In genomic region chrX:135273162-135273561, GRCh38 we compare ENCODE assay signal across 36 cellular contexts. TPM values are rescaled to one million over a fixed set of nuclear protein-coding genes. Genes with fewer than 3 reads are reported as not detected.
"Had no signal": no experiment of that assay in that cellular context is flagged by ENCODE, and none has a peak within 500 bp of the region (broad histone marks: within the 10 kb centered on the region; RNA-seq: fewer than 3 reads in every experiment).

No MANE protein-coding gene starts in this region.

- H3K36me3 Mint-ChIP-seq: memory B cell; naive thymus-derived CD4-positive, alpha-beta T cell; stimulated activated effector memory CD8-positive, alpha-beta T cell treated with anti-CD3 and anti-CD28 coated beads, Interleukin-12 subunit alpha, Interleukin-12 subunit beta, amount 100 ng/mL, for 72 hours; type B pancreatic cell had no signal

- H3K27me3 ChIP-seq: colonic mucosa, esophagus muscularis mucosa, foreskin keratinocyte, heart right ventricle, sigmoid colon, testis, tibial artery had no signal

- DNase-seq: colonic mucosa; dermis blood vessel endothelial cell; effector memory CD4-positive, alpha-beta T cell; foreskin keratinocyte; glutamatergic neuron; heart right ventricle; hippocampal formation; midbrain; naive thymus-derived CD4-positive, alpha-beta T cell; nucleus accumbens; right cardiac atrium; sigmoid colon; stimulated activated CD4-positive, alpha-beta T cell treated with anti-CD3 and anti-CD28 coated beads, Interleukin-2, amount 100 ng/mL, for 24 hours; stimulated activated CD4-positive, alpha-beta T cell treated with anti-CD3 and anti-CD28 coated beads, Interleukin-4, amount 100 ng/mL, for 24 hours; stimulated activated naive CD8-positive, alpha-beta T cell treated with anti-CD3 and anti-CD28 coated beads, Interleukin-15, Interleukin-2, amounts not matched to agents 100 U/mL and 50 U/mL, for 24 hours; substantia nigra; testis; tibial artery had no signal

- ATAC-seq: foreskin keratinocyte; heart right ventricle; left lobe of liver; naive thymus-derived CD4-positive, alpha-beta T cell; right cardiac atrium; stimulated activated effector memory CD8-positive, alpha-beta T cell treated with anti-CD3 and anti-CD28 coated beads, Interleukin-12 subunit alpha, Interleukin-12 subunit beta, amount 100 ng/mL, for 72 hours; stimulated activated naive CD8-positive, alpha-beta T cell treated with anti-CD3 and anti-CD28 coated beads, Interleukin-15, Interleukin-2, amounts not matched to agents 100 U/mL and 50 U/mL, for 24 hours had no signal

- H3K4me1 ChIP-seq: colonic mucosa, esophagus muscularis mucosa, foreskin keratinocyte, heart right ventricle, prostate gland, sigmoid colon, testis, tibial artery had no signal

- H3K9me3 ChIP-seq: colonic mucosa, prostate gland, testis had no signal

- H3K27ac Mint-ChIP-seq: memory B cell; naive thymus-derived CD4-positive, alpha-beta T cell; nephron; stimulated activated effector memory CD8-positive, alpha-beta T cell treated with anti-CD3 and anti-CD28 coated beads, Interleukin-12 subunit alpha, Interleukin-12 subunit beta, amount 100 ng/mL, for 72 hours; type B pancreatic cell had no signal

- H3K4me1 Mint-ChIP-seq: memory B cell; nephron; stimulated activated effector memory CD8-positive, alpha-beta T cell treated with anti-CD3 and anti-CD28 coated beads, Interleukin-12 subunit alpha, Interleukin-12 subunit beta, amount 100 ng/mL, for 72 hours had no signal

- H3K27ac ChIP-seq: colonic mucosa, esophagus muscularis mucosa, foreskin keratinocyte, heart right ventricle, prostate gland, sigmoid colon, testis, tibial artery had no signal

- H3K27me3 Mint-ChIP-seq: memory B cell; naive thymus-derived CD4-positive, alpha-beta T cell; type B pancreatic cell had no signal

- H3K4me3 Mint-ChIP-seq: memory B cell; naive thymus-derived CD4-positive, alpha-beta T cell; nephron; stimulated activated effector memory CD8-positive, alpha-beta T cell treated with anti-CD3 and anti-CD28 coated beads, Interleukin-12 subunit alpha, Interleukin-12 subunit beta, amount 100 ng/mL, for 72 hours; type B pancreatic cell had no signal

RNA-seq across cellular contexts. Expression of gene ETDA, which starts 21.3 kb away (rescaled TPM):
- total RNA-seq: chondrocyte; colonic mucosa; dermis blood vessel endothelial cell; endothelial cell of umbilical vein; epithelial cell of proximal tubule; esophagus muscularis mucosa; fibroblast of lung; foreskin keratinocyte; heart right ventricle; left lobe of liver; liver; lung; mucosa of gallbladder; naive thymus-derived CD4-positive, alpha-beta T cell; osteocyte; prostate gland; renal cortical epithelial cell; right cardiac atrium; sigmoid colon; skeletal muscle tissue; urinary bladder had no signal

RNA-seq across cellular contexts. Expression of gene ETDC, which starts 36.1 kb away (rescaled TPM):
- total RNA-seq: chondrocyte; colonic mucosa; dermis blood vessel endothelial cell; endothelial cell of umbilical vein; epithelial cell of proximal tubule; esophagus muscularis mucosa; fibroblast of lung; foreskin keratinocyte; heart right ventricle; left lobe of liver; liver; lung; mucosa of gallbladder; naive thymus-derived CD4-positive, alpha-beta T cell; osteocyte; prostate gland; renal cortical epithelial cell; right cardiac atrium; sigmoid colon; skeletal muscle tissue; testis; urinary bladder had no signal
